8 cellular contexts compared by ENCODE assay signal in genomic region chr7:55086413-55087201, GRCh38.
DNase-seq lines count a peak whose midpoint lies in the region; ATAC-seq, FAIRE-seq and TF ChIP-seq lines count a peak whose summit lies in the region.

No MANE protein-coding gene starts in this region.

- POLR2A ChIA-PET in GM10248 (lab: Yijun Ruan, JAX): no interaction called here

- H3K4me1 ChIP-seq in kidney (ENCODE audit: control insufficient read depth in 1 of 2, insufficient read depth in 1 of 2, low read depth in 1 of 2, low read length in 2 of 2) (peaks cover 27 to 36% of the 10 kb centered on the region in 2 donors), transverse colon (peaks cover 7 to 47% (median 23%) of the 10 kb centered on the region in 4 donors)

- FAIRE-seq in kidney (lab: Jason Lieb, UNC): no peak

- H3K27me3 ChIP-seq in transverse colon: no peaks in the 10 kb centered on the region

- intact Hi-C loops in kidney (cut with DNase I): no loop called here
- intact Hi-C loops in transverse colon (cut with DNase I; ENCODE audit: low total_unique reads): no loop called here

- ATAC-seq in GM21360 (IDR thresholded peaks at IDR 0.05; ENCODE audit: unreplicated experiment) (peak; percentile 65), HG03280 (IDR thresholded peaks at IDR 0.05; ENCODE audit: unreplicated experiment) (no peak)

- TF ChIP-seq CTCF in GM10248 (IDR thresholded peaks at IDR 0.05; ENCODE audit: control extremely low read depth, extremely low read depth, low read depth, missing control alignments) (no peak), kidney (IDR thresholded peaks at IDR 0.05; ENCODE audit: borderline replicate concordance, extremely low read depth, insufficient read depth) (no peak), transverse colon (IDR thresholded peaks at IDR 0.05) (no peak)

- H3K4me3 ChIP-seq in kidney (ENCODE audit: low read length in 2 of 2): peak overlapping the region in 1 of 2 donors; percentile 14
- peak overlapping the region in 1 of 4 donors; percentile 18 for H3K4me3 ChIP-seq in transverse colon

- TF ChIP-seq POLR2A in transverse colon (IDR thresholded peaks at IDR 0.05): no peak

- H3K27ac ChIP-seq in kidney (ENCODE audit: low read depth in 2 of 2, low read length in 2 of 2): peak overlapping the region; percentile 29 to 39
- H3K27ac ChIP-seq in transverse colon: peak overlapping the region; percentile 78 to 82 (median 80)

- H3K9me3 ChIP-seq in kidney (ENCODE audit: control insufficient read depth in 1 of 2, low read length in 2 of 2) (no peaks in the 10 kb centered on the region), transverse colon (no peaks in the 10 kb centered on the region)

- H3K9ac ChIP-seq in kidney (ENCODE audit: low read length in 2 of 2): no peak overlapping the region

- CTCF ChIA-PET in GM10248 (lab: Yijun Ruan, JAX): interaction anchor here (0.8 to 1.7 kb wide), 6 partner anchors 9 to 168 kb away, joined by 3 to 5 read pairs (median 4); no protein-coding TSS in a partner anchor

- in situ Hi-C loops in transverse colon (cut with MboI; ENCODE audit: low pct_ligation_motif_present in 1 of 4, low pct_unique_long_range_greater_than_20kb in 1 of 4, low sequenced_read_pairs in 3 of 4): no loop called here

- WGBS in transverse colon (ENCODE audit: low coverage in 1 of 2), 2 donors: 40 to 48% methylated on average over 7 to 18 of the region's 18 CpGs

- TF ChIP-seq EP300 in transverse colon (IDR thresholded peaks at IDR 0.05; ENCODE audit: low read depth): no peak

- DNase-seq in GM10248 (ENCODE audit: extremely low spot score) (peak; percentile 54), HK-2 (ENCODE audit: unreplicated experiment) (peak; percentile 65), amniotic stem cell (lab: John Stamatoyannopoulos, UW) (peak; percentile 67), kidney (peak; percentile 92), transverse colon (no peak), SIG-M5 treated with dmso at 0.1 percent for 504 hours (lab: John Stamatoyannopoulos, UW; ENCODE audit: unreplicated experiment) (no peak)

- H3K36me3 ChIP-seq in kidney (ENCODE audit: control insufficient read depth in 1 of 2, insufficient read depth in 2 of 2, low read length in 2 of 2): no peaks in the 10 kb centered on the region
- no peaks in the 10 kb centered on the region for H3K36me3 ChIP-seq in transverse colon

Comparison
In these comparisons a context has a peak if more than half of its experiments do, and no peak if none do; other contexts are left out.
1. DNase-seq: peak in GM10248 (single experiment), HK-2 (single experiment), amniotic stem cell (single experiment) and kidney (single experiment); none in transverse colon (single experiment) and SIG-M5 treated with dmso at 0.1 percent for 504 hours (single experiment).